Comparison of ENCODE assay signal across 8 cellular contexts in genomic region chr6:26157150-26157837, GRCh38.
A peak's percentile ranks its signal among the peaks of the same experiment; 100 is the strongest.
DNase-seq lines count a peak whose midpoint lies in the region; ATAC-seq and TF ChIP-seq lines count a peak whose summit lies in the region.

No MANE protein-coding gene starts in this region.

- ATAC-seq in GM19351 (IDR thresholded peaks at IDR 0.05; ENCODE audit: unreplicated experiment) (peak; percentile 23), HG03460 (IDR thresholded peaks at IDR 0.05; ENCODE audit: unreplicated experiment) (peak; percentile 7)
- ATAC-seq in activated T-cell treated with anti-CD3 and anti-CD28 coated beads, Interleukin-2, amount 50 U/mL, for 4 hours = peak; percentile 8 to 12

- peak in 1 of 2 donors; percentile 54 for TF ChIP-seq POLR2A in thyroid gland (IDR thresholded peaks at IDR 0.05)

- no peaks in the 10 kb centered on the region for H3K36me3 ChIP-seq in OCI-LY3 (replicated peaks; ENCODE audit: low read depth, low read length)
- H3K36me3 ChIP-seq in neuron (ENCODE audit: insufficient read depth, low read length) = no peaks in the 10 kb centered on the region
- H3K36me3 ChIP-seq in thyroid gland = no peaks in the 10 kb centered on the region

- intact Hi-C loops in thyroid gland (cut with DNase I) = loop anchor here (2.0 kb wide), 1 partner anchor 32 kb away; a partner anchor contains a TSS

- peaks cover 4% of the 10 kb centered on the region; the same call in 1 of the 2 replicates for H3K79me2 ChIP-seq in OCI-LY3 (ENCODE audit: low read length)

- peaks cover 41% of the 10 kb centered on the region for H3K4me1 Mint-ChIP-seq in activated T-cell treated with anti-CD3 and anti-CD28 coated beads, Interleukin-2, amount 50 U/mL, for 4 hours (ENCODE audit: low read depth)

- peak overlapping the region; percentile 85 for H3K4me3 Mint-ChIP-seq in activated T-cell treated with anti-CD3 and anti-CD28 coated beads, Interleukin-2, amount 50 U/mL, for 4 hours

- peak overlapping the region; percentile 95 for H3K9ac ChIP-seq in OCI-LY3 (ENCODE audit: low read length)

- H3K27ac ChIP-seq in OCI-LY3 (ENCODE audit: low read length) (peak overlapping the region; percentile 99), thyroid gland (peak overlapping the region; percentile 93 to 99 (median 99))

- no peaks in the 10 kb centered on the region for H3K36me3 Mint-ChIP-seq in activated T-cell treated with anti-CD3 and anti-CD28 coated beads, Interleukin-2, amount 50 U/mL, for 4 hours (ENCODE audit: insufficient read depth)

- peak overlapping the region; percentile 82 for H3K4me2 ChIP-seq in OCI-LY3 (ENCODE audit: low read length)

- 1 to 2% methylated on average over 27 to 28 of the region's 29 CpGs for WGBS in thyroid gland, 2 donors

- no peaks in the 10 kb centered on the region for H3K27me3 ChIP-seq in OCI-LY3 (ENCODE audit: low read depth, low read length)
- no peaks in the 10 kb centered on the region for H3K27me3 ChIP-seq in neuron (ENCODE audit: insufficient read depth, low read length)
- no peaks in the 10 kb centered on the region for H3K27me3 ChIP-seq in thyroid gland

- H4K20me1 ChIP-seq in OCI-LY3 (ENCODE audit: insufficient read depth, low read length) = no peaks in the 10 kb centered on the region

- H3K9me3 ChIP-seq in OCI-LY3 (ENCODE audit: insufficient read depth, low read length) (no peaks in the 10 kb centered on the region), neuron (ENCODE audit: low read length) (no peaks in the 10 kb centered on the region), thyroid gland (no peaks in the 10 kb centered on the region)

- H2AFZ ChIP-seq in OCI-LY3 (ENCODE audit: low read depth, low read length) = no peak overlapping the region
- no peak overlapping the region for H2AFZ ChIP-seq in neuron (ENCODE audit: low read depth, low read length)

- no peaks in the 10 kb centered on the region for H3K9me3 Mint-ChIP-seq in activated T-cell treated with anti-CD3 and anti-CD28 coated beads, Interleukin-2, amount 50 U/mL, for 4 hours

- no peak for TF ChIP-seq CTCF in OCI-LY3 (IDR thresholded peaks at IDR 0.05; ENCODE audit: low read depth, low read length)
- TF ChIP-seq CTCF in fibroblast of the aortic adventitia (IDR thresholded peaks at IDR 0.05; ENCODE audit: insufficient read depth, low read length) = no peak
- no peak for TF ChIP-seq CTCF in thyroid gland (IDR thresholded peaks at IDR 0.05)

- no peaks in the 10 kb centered on the region for H3K27me3 Mint-ChIP-seq in activated T-cell treated with anti-CD3 and anti-CD28 coated beads, Interleukin-2, amount 50 U/mL, for 4 hours (ENCODE audit: low read depth)

- peak; percentile 78 for DNase-seq in CD1c-positive myeloid dendritic cell (ENCODE audit: extremely low spot score)
- peak; percentile 36 for DNase-seq in activated T-cell treated with anti-CD3 and anti-CD28 coated beads, Interleukin-2, amount 50 U/mL, for 4 hours
- no peak for DNase-seq in fibroblast of the aortic adventitia (ENCODE audit: low read depth)
- DNase-seq in thyroid gland = peak; percentile 77 to 78

- H3K4me1 ChIP-seq in OCI-LY3 (ENCODE audit: low read length) (peaks cover 18% of the 10 kb centered on the region), neuron (ENCODE audit: insufficient read depth, low read length) (peaks cover 19% of the 10 kb centered on the region), thyroid gland (peaks cover 8 to 17% of the 10 kb centered on the region in 2 donors)

- H3K4me3 ChIP-seq in OCI-LY3 (ENCODE audit: low read length) (peak overlapping the region; percentile 78), fibroblast of the aortic adventitia (ENCODE audit: low read depth, low read length) (peak overlapping the region; percentile 81), neuron (ENCODE audit: low read length) (peak overlapping the region; percentile 76), thyroid gland (replicated peaks in 1 of 3) (peak overlapping the region; percentile 64 to 83 (median 70))
